Comparison of ENCODE assay signal across 15 cellular contexts in the genomic region with DNA sequence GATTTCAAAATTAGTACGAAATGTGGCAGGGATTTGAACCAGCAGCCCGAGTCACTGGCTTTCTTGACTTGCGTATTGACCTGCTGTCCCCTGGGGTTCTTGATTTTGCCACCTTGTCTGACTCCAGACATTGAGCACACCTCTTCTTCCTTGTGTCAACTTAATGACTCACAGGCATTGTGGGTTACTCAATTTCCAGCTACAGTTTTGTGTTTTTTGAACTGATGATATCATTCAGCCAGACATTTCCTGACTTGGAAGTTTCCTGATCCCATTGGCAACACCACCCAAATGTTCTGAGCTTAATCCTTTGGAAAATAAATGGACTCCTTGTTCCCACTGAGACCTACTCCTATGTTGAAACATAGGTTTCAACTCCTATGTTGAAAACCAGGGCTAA.
DNase-seq lines count a peak whose midpoint lies in the region; ATAC-seq, FAIRE-seq and TF ChIP-seq lines count a peak whose summit lies in the region.
"Had no signal": no experiment of that assay in that cellular context is flagged by ENCODE, and none has a peak within 500 bp of the region (broad histone marks: within the 10 kb centered on the region; RNA-seq: fewer than 3 reads in every experiment).

No MANE protein-coding gene starts in this region.

- H3K4ac ChIP-seq in IMR-90 (ENCODE audit: low read depth, low read length): no peak overlapping the region

- no TSS peak for BruUV-seq in IMR-90 (replicated peaks; lab: Mats Ljungman, UMichigan)

- no peaks in the 10 kb centered on the region for H3K36me3 ChIP-seq in IMR-90 (ENCODE audit: control insufficient read depth, insufficient read depth, low read length)

- H4K91ac ChIP-seq in IMR-90 (ENCODE audit: insufficient read depth, low read depth, low read length): no peak overlapping the region

- no peak overlapping the region for H4K8ac ChIP-seq in IMR-90 (ENCODE audit: low read depth in 2 of 2, low read length in 2 of 2)

- no peaks in the 10 kb centered on the region for H3K79me1 ChIP-seq in IMR-90 (ENCODE audit: low read depth in 1 of 2, low read length in 2 of 2)

- no peak for ATAC-seq in IMR-90 (ENCODE audit: low read depth)
- ATAC-seq: natural killer cell treated with Interleukin-12 subunit alpha and Interleukin-12 subunit beta and Interleukin-15 and Interleukin-18, amount 100 ng/mL, for 72 hours had no signal

- no peak for TF ChIP-seq RAD21 in IMR-90 (IDR thresholded peaks at IDR 0.05; ENCODE audit: low read length)

- H3K9me3 ChIP-seq in IMR-90 (ENCODE audit: control insufficient read depth, insufficient read depth, low read length): no peaks in the 10 kb centered on the region; the same call in 1 of the 2 replicates

- H4K5ac ChIP-seq in IMR-90 (ENCODE audit: low read depth, low read length): no peak overlapping the region

- no peak overlapping the region for H3K14ac ChIP-seq in IMR-90 (replicated peaks; ENCODE audit: low read depth, low read length)

- no peak overlapping the region for H2AFZ ChIP-seq in IMR-90 (replicated peaks; ENCODE audit: low read length, poor library complexity)

- no CpG with 5 or more reads among the region's 3 CpGs for WGBS in IMR-90 (ENCODE audit: extremely low coverage in 2 of 2, insufficient read length in 1 of 2), 2 experiments

- peak; percentile 51 for FAIRE-seq in islet of Langerhans (lab: Jason Lieb, UNC)
- FAIRE-seq: colon had no signal

- no peak overlapping the region for H2BK15ac ChIP-seq in IMR-90 (ENCODE audit: low read depth, low read length)

- TF ChIP-seq POLR2A in IMR-90 (IDR thresholded peaks at IDR 0.05; ENCODE audit: low read depth, low read length): no peak

- intact Hi-C loops in IMR-90 (cut with micrococcal nuclease): no loop called here

- H3K56ac ChIP-seq in IMR-90 (ENCODE audit: extremely low read depth, insufficient read depth, low read length): no peak overlapping the region

- no peak overlapping the region for H3K4me2 ChIP-seq in IMR-90 (ENCODE audit: low read depth, low read length)

- H3K4me3 ChIP-seq in AG10803 (ENCODE audit: low read length) (no peak overlapping the region), IMR-90 (ENCODE audit: insufficient read depth, low read depth, low read length) (no peak overlapping the region), choroid plexus epithelial cell (ENCODE audit: low read depth, low read length) (no peak overlapping the region)

- H2AK9ac ChIP-seq in IMR-90 (replicated peaks; ENCODE audit: low read depth, low read length, poor library complexity): no peak overlapping the region

- H2BK120ac ChIP-seq in IMR-90 (ENCODE audit: low read depth, low read length): no peak overlapping the region

- peak; percentile 23 for DNase-seq in AG10803 (ENCODE audit: low read depth)
- DNase-seq in IMR-90: peak; percentile 8
- peak; percentile 65 for DNase-seq in choroid plexus epithelial cell (ENCODE audit: low read depth)
- DNase-seq in epidermal melanocyte (ENCODE audit: insufficient read length, low spot score): no peak
- DNase-seq in NCI-H1694 (lab: John Stamatoyannopoulos, UW): no peak
- no peak for DNase-seq in activated gamma-delta T cell treated with Interleukin-2 at 50 U/mL for 16 hours
- no peak for DNase-seq in SW480 (ENCODE audit: low spot score)
- DNase-seq: activated CD4-positive, alpha-beta T cell treated with anti-CD3 and anti-CD28 coated beads, Interleukin-2, amount 50 U/mL, for 1 hour; activated effector memory CD4-positive, alpha-beta T cell treated with Interleukin-2 at 50 U/mL for 16 hours; GF-D8; NCI-H1436 treated with DMSO at 0.1 percent for 48 hours; NK-92 treated with Interleukin-12 subunit alpha and Interleukin-12 subunit beta, amount 100 ng/mL, for 24 hours had no signal

- CTCF ChIA-PET in IMR-90 (lab: Yijun Ruan, JAX): interaction anchor here (1.5 kb wide), 1 partner anchor 10 kb away, joined by 3 read pairs; no protein-coding TSS in a partner anchor

- POLR2A ChIA-PET in IMR-90 (lab: Charles Lee; ENCODE audit: unreplicated experiment): no interaction called here

- no peak overlapping the region for H2BK20ac ChIP-seq in IMR-90 (ENCODE audit: low read depth, low read length)

- H3K27me3 ChIP-seq in IMR-90 (ENCODE audit: control insufficient read depth, insufficient read depth, low read length): no peaks in the 10 kb centered on the region

- H3K23ac ChIP-seq in IMR-90 (ENCODE audit: low read depth, low read length): no peak overlapping the region

- no peak overlapping the region for H3K9ac ChIP-seq in IMR-90 (ENCODE audit: low read depth, low read length)

- dilution Hi-C loops in IMR-90 (cut with HindIII; ENCODE audit: low sequenced_read_pairs, unreplicated experiment): no loop called here

- no peak overlapping the region for H2AK5ac ChIP-seq in IMR-90 (ENCODE audit: low read depth, low read length)

- in situ Hi-C loops in IMR-90 (cut with MboI; ENCODE audit: low sequenced_read_pairs): no loop called here

- H3K18ac ChIP-seq in IMR-90 (ENCODE audit: low read depth, low read length): no peak overlapping the region

- no peak for TF ChIP-seq CTCF in AG10803 (conservative IDR thresholded peaks at IDR 0.05; ENCODE audit: low read length)
- no peak for TF ChIP-seq CTCF in IMR-90 (conservative IDR thresholded peaks at IDR 0.05; ENCODE audit: low read depth, low read length)
- no peak for TF ChIP-seq CTCF in choroid plexus epithelial cell (conservative IDR thresholded peaks at IDR 0.05; ENCODE audit: low read depth, low read length)

- no peaks in the 10 kb centered on the region for H4K20me1 ChIP-seq in IMR-90 (ENCODE audit: insufficient read depth, low read length)

- no peak overlapping the region for H3K27ac ChIP-seq in IMR-90 (ENCODE audit: insufficient read depth, low read length)

- no peaks in the 10 kb centered on the region for H3K4me1 ChIP-seq in IMR-90 (ENCODE audit: control insufficient read depth, insufficient read depth, low read length)

- no peaks in the 10 kb centered on the region for H3K9me1 ChIP-seq in IMR-90 (ENCODE audit: insufficient read depth, low read length)

- no peak overlapping the region for H2BK5ac ChIP-seq in IMR-90 (ENCODE audit: low read depth, low read length, poor library complexity, severe bottlenecking)

TF ChIP-seq in IMR-90, 13 proteins besides CTCF, POLR2A, EP300 and RAD21:
- peak; percentile 9; the same call in 1 of the 2 replicates for TF ChIP-seq CEBPB (IDR thresholded peaks at IDR 0.05; ENCODE audit: low read depth, low read length)
- TF ChIP-seq, protein P1, sequence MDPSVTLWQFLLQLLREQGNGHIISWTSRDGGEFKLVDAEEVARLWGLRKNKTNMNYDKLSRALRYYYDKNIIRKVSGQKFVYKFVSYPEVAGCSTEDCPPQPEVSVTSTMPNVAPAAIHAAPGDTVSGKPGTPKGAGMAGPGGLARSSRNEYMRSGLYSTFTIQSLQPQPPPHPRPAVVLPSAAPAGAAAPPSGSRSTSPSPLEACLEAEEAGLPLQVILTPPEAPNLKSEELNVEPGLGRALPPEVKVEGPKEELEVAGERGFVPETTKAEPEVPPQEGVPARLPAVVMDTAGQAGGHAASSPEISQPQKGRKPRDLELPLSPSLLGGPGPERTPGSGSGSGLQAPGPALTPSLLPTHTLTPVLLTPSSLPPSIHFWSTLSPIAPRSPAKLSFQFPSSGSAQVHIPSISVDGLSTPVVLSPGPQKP (IDR thresholded peaks at IDR 0.05; ENCODE audit: borderline replicate concordance, low read depth, low read length): no peak
- TF ChIP-seq, protein P2, sequence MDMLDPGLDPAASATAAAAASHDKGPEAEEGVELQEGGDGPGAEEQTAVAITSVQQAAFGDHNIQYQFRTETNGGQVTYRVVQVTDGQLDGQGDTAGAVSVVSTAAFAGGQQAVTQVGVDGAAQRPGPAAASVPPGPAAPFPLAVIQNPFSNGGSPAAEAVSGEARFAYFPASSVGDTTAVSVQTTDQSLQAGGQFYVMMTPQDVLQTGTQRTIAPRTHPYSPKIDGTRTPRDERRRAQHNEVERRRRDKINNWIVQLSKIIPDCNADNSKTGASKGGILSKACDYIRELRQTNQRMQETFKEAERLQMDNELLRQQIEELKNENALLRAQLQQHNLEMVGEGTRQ (IDR thresholded peaks at IDR 0.05; ENCODE audit: low read depth, low read length): no peak

Comparison
In these comparisons a context has a peak if more than half of its experiments do, and no peak if none do; other contexts are left out.
1. DNase-seq: peak in AG10803 (single experiment), IMR-90 (single experiment) and choroid plexus epithelial cell (single experiment); none in epidermal melanocyte (single experiment), NCI-H1694 (single experiment), activated gamma-delta T cell treated with Interleukin-2 at 50 U/mL for 16 hours (single experiment) and SW480 (single experiment).